ENCODE assay signal across 8 cellular contexts in the genomic region with DNA sequence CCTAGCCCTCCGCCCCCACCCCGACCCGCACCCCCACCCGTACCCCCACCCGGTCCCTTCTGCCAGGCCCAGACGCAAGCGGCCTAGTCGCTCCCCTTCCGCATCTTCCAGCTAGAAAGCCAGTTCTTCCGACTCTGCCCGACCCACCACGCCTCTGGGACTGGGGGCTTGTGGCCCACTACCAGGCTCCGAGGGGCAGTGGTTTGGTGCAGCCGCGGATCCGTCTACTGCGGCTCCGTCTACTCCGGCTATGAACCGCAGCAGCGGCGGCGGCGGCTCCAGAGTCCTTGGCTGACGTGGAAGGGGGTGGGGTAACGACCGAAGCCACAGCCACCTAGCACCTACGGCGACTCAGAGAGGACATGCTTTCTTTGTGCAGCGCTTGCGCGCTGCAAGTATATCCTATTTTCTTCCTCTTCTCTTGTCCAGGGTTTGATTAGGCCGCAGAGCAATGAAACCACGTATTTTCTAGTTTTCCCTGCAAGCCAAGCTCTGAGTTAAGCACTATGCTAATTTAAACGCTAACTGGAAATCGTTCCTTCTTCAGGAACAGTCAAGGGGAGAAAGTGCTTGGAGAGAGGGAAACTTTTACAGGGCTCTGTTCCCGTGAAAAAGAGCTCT. TPM values are rescaled to one million over a fixed set of nuclear protein-coding genes. Genes with fewer than 3 reads are reported as not detected.
DNase-seq lines count a peak whose midpoint lies in the region; ATAC-seq and TF ChIP-seq lines count a peak whose summit lies in the region.

A gene with protein sequence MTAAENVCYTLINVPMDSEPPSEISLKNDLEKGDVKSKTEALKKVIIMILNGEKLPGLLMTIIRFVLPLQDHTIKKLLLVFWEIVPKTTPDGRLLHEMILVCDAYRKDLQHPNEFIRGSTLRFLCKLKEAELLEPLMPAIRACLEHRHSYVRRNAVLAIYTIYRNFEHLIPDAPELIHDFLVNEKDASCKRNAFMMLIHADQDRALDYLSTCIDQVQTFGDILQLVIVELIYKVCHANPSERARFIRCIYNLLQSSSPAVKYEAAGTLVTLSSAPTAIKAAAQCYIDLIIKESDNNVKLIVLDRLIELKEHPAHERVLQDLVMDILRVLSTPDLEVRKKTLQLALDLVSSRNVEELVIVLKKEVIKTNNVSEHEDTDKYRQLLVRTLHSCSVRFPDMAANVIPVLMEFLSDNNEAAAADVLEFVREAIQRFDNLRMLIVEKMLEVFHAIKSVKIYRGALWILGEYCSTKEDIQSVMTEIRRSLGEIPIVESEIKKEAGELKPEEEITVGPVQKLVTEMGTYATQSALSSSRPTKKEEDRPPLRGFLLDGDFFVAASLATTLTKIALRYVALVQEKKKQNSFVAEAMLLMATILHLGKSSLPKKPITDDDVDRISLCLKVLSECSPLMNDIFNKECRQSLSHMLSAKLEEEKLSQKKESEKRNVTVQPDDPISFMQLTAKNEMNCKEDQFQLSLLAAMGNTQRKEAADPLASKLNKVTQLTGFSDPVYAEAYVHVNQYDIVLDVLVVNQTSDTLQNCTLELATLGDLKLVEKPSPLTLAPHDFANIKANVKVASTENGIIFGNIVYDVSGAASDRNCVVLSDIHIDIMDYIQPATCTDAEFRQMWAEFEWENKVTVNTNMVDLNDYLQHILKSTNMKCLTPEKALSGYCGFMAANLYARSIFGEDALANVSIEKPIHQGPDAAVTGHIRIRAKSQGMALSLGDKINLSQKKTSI (minus strand): TSS at position 252 of the 621 bp plus-strand sequence. CDS start 883 bp downstream, outside the sequence.

- H3K27ac ChIP-seq in C4-2B (peak within 1 kb of the TSS; percentile 79), dorsolateral prefrontal cortex (peak within 1 kb of the TSS; percentile 45 to 95 (median 85))

- WGBS in lower leg skin, 2 donors = 0 to 1% methylated on average over 19 to 30 of the region's 37 CpGs

- intact Hi-C loops in dorsolateral prefrontal cortex (cut with DNase I) = loop anchor here in 1 of 2 donors (5.0 kb wide), 1 partner anchor 117 kb away; no protein-coding TSS in a partner anchor
- intact Hi-C loops in lower leg skin (cut with DNase I; ENCODE audit: low total_unique reads) = no loop called here

- H3K27me3 ChIP-seq in dorsolateral prefrontal cortex = no peaks in the 10 kb centered on the region

- TF ChIP-seq POLR2A in lower leg skin (IDR thresholded peaks at IDR 0.05) = no peak

- H3K4me3 ChIP-seq in dorsolateral prefrontal cortex (peak within 1 kb of the TSS; percentile 55 to 89 (median 79)), lower leg skin (ENCODE audit: low read depth, poor library complexity, severe bottlenecking) (peak within 1 kb of the TSS; percentile 91)

- ATAC-seq in GM19395 (IDR thresholded peaks at IDR 0.05; ENCODE audit: unreplicated experiment) (peak; percentile 92), HG03565 (IDR thresholded peaks at IDR 0.05; ENCODE audit: unreplicated experiment) (peak; percentile 85)

- TF ChIP-seq CTCF in C4-2B (conservative IDR thresholded peaks at IDR 0.05) (no peak), dorsolateral prefrontal cortex (IDR thresholded peaks at IDR 0.05 in 54 of 56, conservative IDR thresholded peaks at IDR 0.05 in 2 of 56; ENCODE audit: low read depth in 1 of 56, partially characterized antibody in 56 of 56) (peak in 27 of 56 donors; percentile 7 to 35 (median 21)), lower leg skin (IDR thresholded peaks at IDR 0.05) (no peak)

- DNase-seq in NCI-H774 (lab: John Stamatoyannopoulos, UW) (peak; percentile 76), dorsolateral prefrontal cortex (peak; percentile 81 to 94 (median 91)), lower leg skin (ENCODE audit: low spot score in 2 of 2) (peak; percentile 90 to 98)
- DNase-seq in activated CD4-positive, alpha-beta T cell treated with anti-CD3 and anti-CD28 coated beads, Interleukin-2, amount 50 U/mL, for 4 hours = peak; percentile 89
- peak; percentile 89 to 90 for DNase-seq in stimulated activated CD4-positive, alpha-beta T cell treated with anti-CD3 and anti-CD28 coated beads, Interleukin-4, amount 100 ng/mL, for 48 hours (ENCODE audit: low read depth in 2 of 2)

RNA-seq across cellular contexts. Expression of the gene that starts here (rescaled TPM):
- total RNA-seq in dorsolateral prefrontal cortex = 10 to 100 TPM; 37.4 to 62.0 (median 47.8) TPM
- total RNA-seq in lower leg skin = 10 to 100 TPM; 59.8 to 74.8 (median 65.0) TPM

Comparison
In these comparisons a context has a peak if more than half of its experiments do, and no peak if none do; other contexts are left out.
1. Peak in every context shown above with its lines: DNase-seq, ATAC-seq, H3K4me3 ChIP-seq and H3K27ac ChIP-seq.